19 cellular contexts compared by ENCODE assay signal in the genomic region with DNA sequence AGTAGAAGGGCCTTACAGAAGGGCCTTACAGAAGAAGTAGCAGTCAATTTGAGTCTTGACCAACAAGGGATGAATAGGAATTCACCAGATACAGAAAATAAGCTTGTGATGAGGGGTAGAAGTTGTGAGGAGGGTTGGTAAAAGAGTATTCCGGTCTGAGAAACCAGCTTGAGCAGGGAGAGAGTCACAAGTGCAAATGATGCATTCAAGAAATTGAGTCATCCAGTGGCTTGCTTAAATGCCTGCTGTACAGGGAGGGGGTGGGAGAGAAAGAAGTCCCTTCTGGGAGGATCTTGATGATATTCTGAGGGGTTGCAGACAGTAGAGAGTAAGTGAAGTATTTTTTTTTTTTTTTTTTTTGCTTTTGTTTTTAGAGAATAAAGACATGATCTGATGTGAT.
DNase-seq lines count a peak whose midpoint lies in the region; ATAC-seq and TF ChIP-seq lines count a peak whose summit lies in the region.
"Had no signal": no experiment of that assay in that cellular context is flagged by ENCODE, and none has a peak within 500 bp of the region (broad histone marks: within the 10 kb centered on the region; RNA-seq: fewer than 3 reads in every experiment).

No MANE protein-coding gene starts in this region.

- peak; percentile 48 for ATAC-seq in stimulated activated effector memory CD8-positive, alpha-beta T cell treated with anti-CD3 and anti-CD28 coated beads, Interleukin-12 subunit alpha, Interleukin-12 subunit beta, amount 100 ng/mL, for 72 hours
- no peak for ATAC-seq in HG03097 (IDR thresholded peaks at IDR 0.05; ENCODE audit: low FRiP score, unreplicated experiment)
- ATAC-seq in HG02763 (IDR thresholded peaks at IDR 0.05; ENCODE audit: unreplicated experiment) = no peak
- ATAC-seq: GM12878, GM23338 had no signal

- H3K4me3 Mint-ChIP-seq in stimulated activated effector memory CD8-positive, alpha-beta T cell treated with anti-CD3 and anti-CD28 coated beads, Interleukin-12 subunit alpha, Interleukin-12 subunit beta, amount 100 ng/mL, for 72 hours = no peak overlapping the region
- H3K4me3 Mint-ChIP-seq: CD4-positive, alpha-beta memory T cell; GM23338 had no signal

- no peaks in the 10 kb centered on the region for H3K4me1 Mint-ChIP-seq in stimulated activated effector memory CD8-positive, alpha-beta T cell treated with anti-CD3 and anti-CD28 coated beads, Interleukin-12 subunit alpha, Interleukin-12 subunit beta, amount 100 ng/mL, for 72 hours
- H3K4me1 Mint-ChIP-seq: CD4-positive, alpha-beta memory T cell; GM23338 had no signal

- no peak for TF ChIP-seq CTCF in GM20000 (IDR thresholded peaks at IDR 0.05; ENCODE audit: extremely low read depth, missing control alignments)

- peak overlapping the region; percentile 7 for H3K27ac ChIP-seq in cingulate gyrus (ENCODE audit: low read depth, low read length)
- H3K27ac ChIP-seq: BLaER1, RWPE1 had no signal

- DNase-seq in RKO (ENCODE audit: low spot score) (peak; percentile 22), kidney tubule cell (ENCODE audit: low spot score) (peak; percentile 22), GM20000 (ENCODE audit: low spot score) (no peak)
- peak in 1 of 2 donors; percentile 4 for DNase-seq in stimulated activated effector memory CD8-positive, alpha-beta T cell treated with anti-CD3 and anti-CD28 coated beads, Interleukin-12 subunit alpha, Interleukin-12 subunit beta, amount 100 ng/mL, for 72 hours (ENCODE audit: low spot score in 2 of 2)
- DNase-seq: Calu3; CD4-positive, alpha-beta memory T cell; HCEC 1CT; NCI-H1092 treated with DMSO at 0.1 percent for 48 hours; NCI-H1694; NCI-H2081 treated with DMSO at 0.1 percent for 48 hours; NCI-H748 treated with DMSO at 0.1 percent for 48 hours; OCI-M1 had no signal

- no peaks in the 10 kb centered on the region for H3K36me3 Mint-ChIP-seq in stimulated activated effector memory CD8-positive, alpha-beta T cell treated with anti-CD3 and anti-CD28 coated beads, Interleukin-12 subunit alpha, Interleukin-12 subunit beta, amount 100 ng/mL, for 72 hours
- H3K36me3 Mint-ChIP-seq: CD4-positive, alpha-beta memory T cell had no signal

- H3K27ac Mint-ChIP-seq in stimulated activated effector memory CD8-positive, alpha-beta T cell treated with anti-CD3 and anti-CD28 coated beads, Interleukin-12 subunit alpha, Interleukin-12 subunit beta, amount 100 ng/mL, for 72 hours = no peak overlapping the region
- H3K27ac Mint-ChIP-seq: CD4-positive, alpha-beta memory T cell; GM23338 had no signal

- H3K9me3 Mint-ChIP-seq in stimulated activated effector memory CD8-positive, alpha-beta T cell treated with anti-CD3 and anti-CD28 coated beads, Interleukin-12 subunit alpha, Interleukin-12 subunit beta, amount 100 ng/mL, for 72 hours = no peaks in the 10 kb centered on the region
- H3K9me3 Mint-ChIP-seq: CD4-positive, alpha-beta memory T cell; GM23338 had no signal
